Comparison of ENCODE assay signal across 16 cellular contexts in the genomic region with DNA sequence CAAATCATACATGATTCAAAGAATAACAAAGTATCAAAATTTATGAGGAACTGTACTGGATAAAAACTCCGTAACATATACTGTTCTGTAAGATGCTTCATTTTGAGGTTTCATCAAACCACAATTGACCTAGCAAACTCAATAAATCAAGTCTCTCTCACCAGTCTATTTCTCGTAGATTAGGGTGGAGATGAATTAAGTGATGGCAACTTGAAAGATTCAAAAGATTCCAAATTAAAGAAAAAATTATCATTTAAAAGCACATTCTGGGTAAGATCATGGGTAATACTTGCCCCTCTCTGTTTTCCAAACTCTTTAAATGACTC.
DNase-seq lines count a peak whose midpoint lies in the region; ATAC-seq, FAIRE-seq and TF ChIP-seq lines count a peak whose summit lies in the region.
"Had no signal": no experiment of that assay in that cellular context is flagged by ENCODE, and none has a peak within 500 bp of the region (broad histone marks: within the 10 kb centered on the region; RNA-seq: fewer than 3 reads in every experiment).

No MANE protein-coding gene starts in this region.

- H3F3A ChIP-seq in GM23338 (replicated peaks; ENCODE audit: low read depth): no peaks in the 10 kb centered on the region

- TF ChIP-seq POLR2A in gastrocnemius medialis (IDR thresholded peaks at IDR 0.05): no peak

- H3K4me1 ChIP-seq in GM23338 (ENCODE audit: insufficient read depth) (0 out of 2 replicates have a peak, but pooled peaks cover 7% of the 10 kb centered on the region), astrocyte (ENCODE audit: insufficient read depth, low read length) (peaks cover 4% of the 10 kb centered on the region), gastrocnemius medialis (peaks cover 4 to 6% of the 10 kb centered on the region in 2 donors)

- H3K27ac Mint-ChIP-seq in GM23338 (no peak overlapping the region), astrocyte (ENCODE audit: unreplicated experiment) (peak overlapping the region; percentile 91)
- H3K27ac Mint-ChIP-seq: activated T-cell treated with anti-CD3 and anti-CD28 coated beads, Interleukin-2, amount 50 U/mL, for 72 hours had no signal

- H3K9me2 ChIP-seq in GM23338 (ENCODE audit: insufficient read depth): no peaks in the 10 kb centered on the region

- H3K4me2 ChIP-seq in GM23338 (no peak overlapping the region), astrocyte (ENCODE audit: low read length) (peak overlapping the region; percentile 49)

- H3K36me3 Mint-ChIP-seq in GM23338 (ENCODE audit: low read depth): peaks cover 7% of the 10 kb centered on the region; the same call in 2 of the 3 replicates
- H3K36me3 Mint-ChIP-seq in astrocyte (ENCODE audit: low read depth, unreplicated experiment): peaks cover 10% of the 10 kb centered on the region

- H3K4me1 Mint-ChIP-seq in GM23338 (peaks cover 10% of the 10 kb centered on the region), astrocyte (ENCODE audit: low read depth, unreplicated experiment) (peaks cover 15% of the 10 kb centered on the region)

- H3K27ac ChIP-seq in GM23338 (ENCODE audit: low read depth) (0 out of 2 replicates have a peak overlapping the region, but pooled peaks have one; percentile 56), astrocyte (ENCODE audit: low read depth, low read length) (peak overlapping the region; percentile 2), gastrocnemius medialis (peak overlapping the region in 3 of 4 donors; percentile 33 to 42 (median 35))

- no peak for FAIRE-seq in astrocyte (lab: Jason Lieb, UNC)
- FAIRE-seq: keratinocyte had no signal

- H3K27me3 ChIP-seq in GM23338 (ENCODE audit: insufficient read depth) (no peaks in the 10 kb centered on the region), astrocyte (ENCODE audit: insufficient read depth, low read length) (no peaks in the 10 kb centered on the region), gastrocnemius medialis (no peaks in the 10 kb centered on the region)
- H3K27me3 ChIP-seq: testis had no signal

- no peaks in the 10 kb centered on the region for H4K20me1 ChIP-seq in GM23338 (replicated peaks; ENCODE audit: insufficient read depth)
- peaks cover 12% of the 10 kb centered on the region for H4K20me1 ChIP-seq in astrocyte (ENCODE audit: insufficient read depth, low read length)

- no peak overlapping the region for H3K4me3 ChIP-seq in GM23338
- no peak overlapping the region for H3K4me3 ChIP-seq in astrocyte (ENCODE audit: insufficient read depth, low read depth, low read length)
- no peak overlapping the region for H3K4me3 ChIP-seq in gastrocnemius medialis
- H3K4me3 ChIP-seq: mucosa of descending colon, testis had no signal

- intact Hi-C loops in gastrocnemius medialis (cut with DNase I; ENCODE audit: low total_unique reads): no loop called here

- H3K36me3 ChIP-seq in GM23338 (ENCODE audit: insufficient read depth) (no peaks in the 10 kb centered on the region), astrocyte (ENCODE audit: insufficient read depth, low read length) (no peaks in the 10 kb centered on the region), gastrocnemius medialis (no peaks in the 10 kb centered on the region)

- POLR2A ChIA-PET in GM10248 (lab: Yijun Ruan, JAX): no interaction called here

- no peak overlapping the region for H3K4me3 Mint-ChIP-seq in GM23338
- H3K4me3 Mint-ChIP-seq in astrocyte (ENCODE audit: unreplicated experiment): no peak overlapping the region
- H3K4me3 Mint-ChIP-seq: activated T-cell treated with anti-CD3 and anti-CD28 coated beads, Interleukin-2, amount 50 U/mL, for 72 hours had no signal

- H3K9me3 Mint-ChIP-seq in GM23338: peaks cover 3% of the 10 kb centered on the region; the same call in 2 of the 3 replicates
- peaks cover 2% of the 10 kb centered on the region for H3K9me3 Mint-ChIP-seq in astrocyte (ENCODE audit: unreplicated experiment)
- H3K9me3 Mint-ChIP-seq: activated T-cell treated with anti-CD3 and anti-CD28 coated beads, Interleukin-2, amount 50 U/mL, for 72 hours; CD4-positive, alpha-beta memory T cell had no signal

- H3K9me3 ChIP-seq in astrocyte (ENCODE audit: insufficient read depth, low read depth, low read length) (no peaks in the 10 kb centered on the region), gastrocnemius medialis (no peaks in the 10 kb centered on the region)
- H3K9me3 ChIP-seq: mucosa of descending colon, testis had no signal

- H3K27me3 Mint-ChIP-seq in GM23338 (ENCODE audit: insufficient read depth, low read depth, poor library complexity) (no peaks in the 10 kb centered on the region), astrocyte (ENCODE audit: low read depth, unreplicated experiment) (no peaks in the 10 kb centered on the region)
- H3K27me3 Mint-ChIP-seq: CD4-positive, alpha-beta memory T cell had no signal

- no peak for DNase-seq in GM23338 (ENCODE audit: low spot score)
- DNase-seq in NOMO-1 (lab: John Stamatoyannopoulos, UW; ENCODE audit: unreplicated experiment in 2 of 2): peak; percentile 43 to 87
- DNase-seq in astrocyte (ENCODE audit: low read depth): peak; percentile 63
- DNase-seq in gastrocnemius medialis: no peak
- DNase-seq in NCI-H2029 (lab: John Stamatoyannopoulos, UW): no peak
- no peak for DNase-seq in GM10248 (ENCODE audit: extremely low spot score)
- DNase-seq: activated CD4-positive, alpha-beta T cell treated with anti-CD3 and anti-CD28 coated beads, Interleukin-2, amount 50 U/mL, for 4 hours; activated T-cell treated with anti-CD3 and anti-CD28 coated beads, Interleukin-2, amount 50 U/mL, for 72 hours; CD4-positive, alpha-beta memory T cell; NCI-H1048; NCI-H2171 treated with DMSO at 0.1 percent for 48 hours; testis had no signal

- CTCF ChIA-PET in GM10248 (lab: Yijun Ruan, JAX): no interaction called here

- no peak for ATAC-seq in GM23338
- no peak for ATAC-seq in gastrocnemius medialis
- ATAC-seq in GM19397 (IDR thresholded peaks at IDR 0.05; ENCODE audit: unreplicated experiment): no peak
- ATAC-seq: activated T-cell treated with anti-CD3 and anti-CD28 coated beads, Interleukin-2, amount 50 U/mL, for 72 hours; Panc1 had no signal

- H3K79me2 ChIP-seq in GM23338 (replicated peaks; ENCODE audit: insufficient read depth) (no peaks in the 10 kb centered on the region), astrocyte (ENCODE audit: insufficient read depth, low read length) (peaks cover 3% of the 10 kb centered on the region)

- H3K9ac ChIP-seq in astrocyte (ENCODE audit: low read length): no peak overlapping the region

- H2AFZ ChIP-seq in GM23338 (no peak overlapping the region), astrocyte (ENCODE audit: low read depth, low read length) (no peak overlapping the region)

- in situ Hi-C loops in gastrocnemius medialis (cut with MboI; ENCODE audit: low sequenced_read_pairs in 4 of 4): no loop called here

- TF ChIP-seq CTCF in GM23338 (conservative IDR thresholded peaks at IDR 0.05; ENCODE audit: low read depth in 2 of 2) (no peak), astrocyte (IDR thresholded peaks at IDR 0.05; ENCODE audit: insufficient read depth, low read depth, low read length) (no peak), gastrocnemius medialis (IDR thresholded peaks at IDR 0.05 in 4 of 5, conservative IDR thresholded peaks at IDR 0.05 in 1 of 5) (no peak), GM10248 (IDR thresholded peaks at IDR 0.05; ENCODE audit: control extremely low read depth, extremely low read depth, low read depth, missing control alignments) (no peak)

Comparison
In these comparisons a context has a peak if more than half of its experiments do, and no peak if none do; other contexts are left out.
1. DNase-seq: peak in NOMO-1 (2 of 2) and astrocyte (single experiment); none in GM23338 (single experiment), gastrocnemius medialis (0 of 2), NCI-H2029 (single experiment) and GM10248 (single experiment).
2. H3K27ac ChIP-seq: peak in every context shown above with its lines; median percentile 56 in GM23338; 35 in gastrocnemius medialis; 2 in astrocyte.